ENCODE assay signal across 8 cellular contexts in genomic region chr18:43277164-43277600, GRCh38. TPM values are rescaled to one million over a fixed set of nuclear protein-coding genes. Genes with fewer than 3 reads are reported as not detected.
DNase-seq lines count a peak whose midpoint lies in the region; ATAC-seq, FAIRE-seq and TF ChIP-seq lines count a peak whose summit lies in the region.

A gene with protein sequence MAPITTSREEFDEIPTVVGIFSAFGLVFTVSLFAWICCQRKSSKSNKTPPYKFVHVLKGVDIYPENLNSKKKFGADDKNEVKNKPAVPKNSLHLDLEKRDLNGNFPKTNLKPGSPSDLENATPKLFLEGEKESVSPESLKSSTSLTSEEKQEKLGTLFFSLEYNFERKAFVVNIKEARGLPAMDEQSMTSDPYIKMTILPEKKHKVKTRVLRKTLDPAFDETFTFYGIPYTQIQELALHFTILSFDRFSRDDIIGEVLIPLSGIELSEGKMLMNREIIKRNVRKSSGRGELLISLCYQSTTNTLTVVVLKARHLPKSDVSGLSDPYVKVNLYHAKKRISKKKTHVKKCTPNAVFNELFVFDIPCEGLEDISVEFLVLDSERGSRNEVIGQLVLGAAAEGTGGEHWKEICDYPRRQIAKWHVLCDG (minus strand): TSS chr18:43277490. CDS start chr18:43277281, 209 bp downstream.

- intact Hi-C loops in body of pancreas (cut with DNase I): no loop called here

- no peaks in the 10 kb centered on the region for H3K4me1 ChIP-seq in body of pancreas

- H3K27me3 Mint-ChIP-seq in type B pancreatic cell (peaks cover 20% of the 10 kb centered on the region), chondrocyte (ENCODE audit: low read depth) (peaks cover 27% of the 10 kb centered on the region)

- no peaks in the 10 kb centered on the region for H3K9me3 Mint-ChIP-seq in type B pancreatic cell
- no peaks in the 10 kb centered on the region for H3K9me3 Mint-ChIP-seq in chondrocyte (ENCODE audit: low read depth)

- H3K4me1 Mint-ChIP-seq in type B pancreatic cell (ENCODE audit: unreplicated experiment) (peaks cover 6% of the 10 kb centered on the region), chondrocyte (ENCODE audit: low read depth) (peaks cover 4% of the 10 kb centered on the region)

- TF ChIP-seq POLR2A in body of pancreas (IDR thresholded peaks at IDR 0.05): peak in 2 of 3 donors; percentile 24 to 44

- no peak within 1 kb of the TSS for H3K27ac Mint-ChIP-seq in type B pancreatic cell
- H3K27ac Mint-ChIP-seq in chondrocyte (ENCODE audit: unreplicated experiment): no peak within 1 kb of the TSS

- no peaks in the 10 kb centered on the region for H3K36me3 ChIP-seq in body of pancreas (replicated peaks in 1 of 2; ENCODE audit: insufficient read depth in 1 of 2, low read depth in 2 of 2)

- 1 to 6% methylated on average over 20 of the region's 20 CpGs for WGBS in body of pancreas, 2 donors

- H3K4me3 Mint-ChIP-seq in type B pancreatic cell: peak within 1 kb of the TSS; percentile 78
- H3K4me3 Mint-ChIP-seq in chondrocyte (ENCODE audit: unreplicated experiment): no peak within 1 kb of the TSS

- no peak within 1 kb of the TSS for H3K27ac ChIP-seq in body of pancreas

- no peaks in the 10 kb centered on the region for H3K9me3 ChIP-seq in body of pancreas

- no peak for TF ChIP-seq CTCF in body of pancreas (IDR thresholded peaks at IDR 0.05)
- no peak for TF ChIP-seq CTCF in type B pancreatic cell (conservative IDR thresholded peaks at IDR 0.05)
- no peak for TF ChIP-seq CTCF in chondrocyte (IDR thresholded peaks at IDR 0.05)

- H3K36me3 Mint-ChIP-seq in type B pancreatic cell (no peaks in the 10 kb centered on the region), chondrocyte (ENCODE audit: low read depth) (no peaks in the 10 kb centered on the region)

- H3K27me3 ChIP-seq in body of pancreas: no peaks in the 10 kb centered on the region

- no peak within 1 kb of the TSS for H3K4me3 ChIP-seq in body of pancreas

- ATAC-seq in body of pancreas: peak; percentile 64
- ATAC-seq in HG02870 (IDR thresholded peaks at IDR 0.05; ENCODE audit: unreplicated experiment): no peak

- FAIRE-seq in islet of Langerhans (lab: Jason Lieb, UNC): peak; percentile 86

- peak; percentile 19 for DNase-seq in COLO829 (ENCODE audit: low spot score)
- peak; percentile 85 for DNase-seq in NCI-H2029 (lab: John Stamatoyannopoulos, UW)
- peak; percentile 36 to 62 (median 50) for DNase-seq in body of pancreas
- peak; percentile 74 for DNase-seq in type B pancreatic cell (ENCODE audit: extremely low spot score, unreplicated experiment)
- no peak for DNase-seq in chondrocyte (ENCODE audit: low spot score)
- no peak for DNase-seq in MV-4-11 (lab: John Stamatoyannopoulos, UW)

RNA-seq across cellular contexts. Expression of the gene that starts here (rescaled TPM):
- total RNA-seq in body of pancreas (1 to 10 TPM in 1 of 2 donors, under 1 TPM in 1; 0.33 to 3.6 TPM), type B pancreatic cell (ENCODE audit: low replicate concordance) (10.0 and 20.5 TPM in 2 replicates), chondrocyte (not detected in 3 replicates)

Comparison
In these comparisons a context has a peak if more than half of its experiments do, and no peak if none do; other contexts are left out.
1. DNase-seq: peak in COLO829 (single experiment), NCI-H2029 (single experiment), body of pancreas (4 of 4) and type B pancreatic cell (single experiment); none in chondrocyte (single experiment) and MV-4-11 (single experiment).